In the genomic region with DNA sequence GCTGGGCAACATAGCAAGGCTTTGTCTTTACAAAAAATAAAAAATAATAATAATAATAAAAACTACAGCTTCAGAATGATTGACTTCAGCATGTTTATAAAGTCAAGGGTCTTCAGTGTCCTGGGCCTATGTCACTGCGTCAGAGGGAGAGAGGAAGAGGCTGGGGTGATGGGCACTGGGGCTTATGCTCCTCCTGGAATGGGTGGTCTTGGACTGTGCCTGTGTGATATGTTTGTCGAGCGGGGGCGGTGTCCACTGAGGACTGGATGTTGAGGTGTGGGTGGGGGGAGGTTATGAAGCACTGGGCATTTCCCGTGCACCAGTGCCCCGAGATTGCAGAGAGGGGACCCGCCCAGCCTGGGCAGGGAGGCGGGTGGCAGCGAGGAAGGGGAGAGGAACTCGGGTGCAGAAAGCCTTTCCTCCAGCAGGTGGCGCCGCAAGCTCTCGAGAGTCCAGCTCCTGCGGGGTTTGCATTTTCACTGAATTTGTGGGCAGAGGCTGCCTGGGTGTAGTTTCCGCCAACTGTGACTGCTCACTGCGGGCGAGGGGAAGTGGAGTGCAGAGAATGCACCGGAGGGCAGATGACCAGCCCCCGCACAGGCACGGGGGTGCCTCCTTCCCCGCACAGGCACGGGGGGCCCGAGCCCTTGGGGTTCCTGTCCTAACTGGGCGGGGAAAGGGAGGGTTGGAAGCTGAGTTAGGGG, we compare ENCODE assay signal across 8 cellular contexts.
DNase-seq lines count a peak whose midpoint lies in the region; TF ChIP-seq lines count a peak whose summit lies in the region.

No MANE protein-coding gene starts in this region.

- peaks cover 8% of the 10 kb centered on the region for H3K27me3 Mint-ChIP-seq in activated naive CD4-positive, alpha-beta T cell treated with anti-CD3 and anti-CD28 coated beads, Interleukin-2, amount 10 ng/mL, durations not matched to agents 7 days and 5 days
- H3K27me3 Mint-ChIP-seq in type B pancreatic cell, result no peaks in the 10 kb centered on the region

- TF ChIP-seq CTCF in GM06990 (IDR thresholded peaks at IDR 0.05; ENCODE audit: insufficient read depth, low read length, poor library complexity, severe bottlenecking), result peak; percentile 91
- peak; percentile 82 for TF ChIP-seq CTCF in HFF-Myc (IDR thresholded peaks at IDR 0.05; ENCODE audit: low read depth, low read length, missing control alignments)
- peak; percentile 98 for TF ChIP-seq CTCF in type B pancreatic cell (conservative IDR thresholded peaks at IDR 0.05)

- no peak overlapping the region for H3K27ac ChIP-seq in SK-N-MC

- peak overlapping the region; percentile 68 for H3K4me3 Mint-ChIP-seq in activated naive CD4-positive, alpha-beta T cell treated with anti-CD3 and anti-CD28 coated beads, Interleukin-2, amount 10 ng/mL, durations not matched to agents 7 days and 5 days
- peak overlapping the region; percentile 82 for H3K4me3 Mint-ChIP-seq in type B pancreatic cell

- peaks cover 72% of the 10 kb centered on the region for H3K4me1 Mint-ChIP-seq in activated naive CD4-positive, alpha-beta T cell treated with anti-CD3 and anti-CD28 coated beads, Interleukin-2, amount 10 ng/mL, durations not matched to agents 7 days and 5 days
- peaks cover 33% of the 10 kb centered on the region for H3K4me1 Mint-ChIP-seq in type B pancreatic cell (ENCODE audit: unreplicated experiment)

- no peaks in the 10 kb centered on the region for H3K27me3 ChIP-seq in GM06990 (replicated peaks; ENCODE audit: control insufficient read depth, insufficient read depth, low read length)

- H3K36me3 ChIP-seq in GM06990 (ENCODE audit: control insufficient read depth, insufficient read depth, low read length) (peaks cover 2% of the 10 kb centered on the region; the same call in 1 of the 2 replicates), SK-N-MC (ENCODE audit: insufficient read depth, low read length) (no peaks in the 10 kb centered on the region; the same call in 1 of the 2 replicates)

- H3K9me3 Mint-ChIP-seq in activated naive CD4-positive, alpha-beta T cell treated with anti-CD3 and anti-CD28 coated beads, Interleukin-2, amount 10 ng/mL, durations not matched to agents 7 days and 5 days, result peaks cover 8% of the 10 kb centered on the region
- no peaks in the 10 kb centered on the region for H3K9me3 Mint-ChIP-seq in type B pancreatic cell

- H3K27ac Mint-ChIP-seq in activated naive CD4-positive, alpha-beta T cell treated with anti-CD3 and anti-CD28 coated beads, Interleukin-2, amount 10 ng/mL, durations not matched to agents 7 days and 5 days, result peak overlapping the region; percentile 94
- H3K27ac Mint-ChIP-seq in type B pancreatic cell, result peak overlapping the region; percentile 83

- intact Hi-C loops in head of caudate nucleus (cut with DNase I), result loop anchor here (5.0 kb wide), 1 partner anchor 96 kb away; no protein-coding TSS in a partner anchor
- intact Hi-C loops in posterior cingulate gyrus (cut with DNase I), result loop anchor here (1.0 kb wide), 2 partner anchors 99 to 164 kb away; no protein-coding TSS in a partner anchor

- H3K9ac ChIP-seq in SK-N-MC (ENCODE audit: insufficient read length), result no peak overlapping the region

- peak; percentile 79 for DNase-seq in GM06990 (ENCODE audit: extremely low read depth, insufficient read length)
- no peak for DNase-seq in HFF-Myc (ENCODE audit: extremely low read depth, low read depth)
- DNase-seq in NCI-H1048 (lab: John Stamatoyannopoulos, UW), result peak; percentile 30
- peak; percentile 40 for DNase-seq in SK-N-MC (ENCODE audit: low read depth, low spot score)
- DNase-seq in activated naive CD4-positive, alpha-beta T cell treated with anti-CD3 and anti-CD28 coated beads, Interleukin-2, amount 10 ng/mL, durations not matched to agents 7 days and 5 days, result peak; percentile 98
- peak; percentile 80 to 97 (median 92) for DNase-seq in head of caudate nucleus
- DNase-seq in posterior cingulate gyrus, result peak; percentile 75 to 98 (median 92)
- peak; percentile 93 for DNase-seq in type B pancreatic cell (ENCODE audit: extremely low spot score, unreplicated experiment)

- H3K4me3 ChIP-seq in GM06990 (replicated peaks; ENCODE audit: low read depth, low read length), result peak overlapping the region; percentile 49
- no peak overlapping the region for H3K4me3 ChIP-seq in HFF-Myc (replicated peaks; ENCODE audit: low read depth, low read length)
- peak overlapping the region; percentile 57 for H3K4me3 ChIP-seq in SK-N-MC

- CTCF ChIA-PET in activated naive CD4-positive, alpha-beta T cell treated with anti-CD3 and anti-CD28 coated beads, Interleukin-2, amount 10 ng/mL, durations not matched to agents 7 days and 5 days (lab: Charles Lee), result interaction anchor here (0.6 to 4.9 kb wide), 25 partner anchors 9 to 336 kb away, joined by 3 to 37 read pairs (median 5); no protein-coding TSS in a partner anchor

- H3K9me3 ChIP-seq in SK-N-MC (ENCODE audit: low read depth, low read length), result peaks cover 1% of the 10 kb centered on the region; the same call in 1 of the 2 replicates

- H3K36me3 Mint-ChIP-seq in activated naive CD4-positive, alpha-beta T cell treated with anti-CD3 and anti-CD28 coated beads, Interleukin-2, amount 10 ng/mL, durations not matched to agents 7 days and 5 days, result peaks cover 8% of the 10 kb centered on the region
- no peaks in the 10 kb centered on the region for H3K36me3 Mint-ChIP-seq in type B pancreatic cell
